In the genomic region with DNA sequence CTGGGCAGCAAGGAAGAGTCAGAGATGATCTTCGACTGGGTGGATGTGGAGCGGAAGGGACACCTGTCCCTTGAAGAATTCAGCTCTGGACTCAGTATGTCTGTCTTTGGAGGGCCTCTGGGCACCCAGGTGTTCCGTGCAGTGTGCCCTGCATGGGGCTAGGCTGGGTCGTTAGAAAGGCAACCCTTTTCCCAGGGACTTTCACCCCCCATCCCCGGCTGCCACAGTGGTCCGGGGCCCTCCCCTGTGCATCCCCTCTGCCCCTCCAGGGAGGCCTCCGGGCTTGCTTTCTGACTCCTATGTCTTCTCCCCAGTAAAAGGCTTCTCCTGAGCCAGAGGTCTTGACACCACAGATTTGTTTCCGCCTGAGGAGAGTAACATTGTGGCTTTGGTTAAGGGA, we compare ENCODE assay signal across 2 cellular contexts.
TF ChIP-seq lines count a peak whose summit lies in the region.

No MANE protein-coding gene starts in this region.

TF ChIP-seq in GM12878, 131 proteins besides CTCF, POLR2A, EP300 and RAD21:
- TF ChIP-seq USF1 (IDR thresholded peaks at IDR 0.05; ENCODE audit: borderline replicate concordance, extremely low read length, insufficient read depth, low read depth, low read length) = no peak
- no peak for TF ChIP-seq PAX8 (IDR thresholded peaks at IDR 0.05)
- TF ChIP-seq KLF5 (IDR thresholded peaks at IDR 0.05; ENCODE audit: partially characterized antibody) = no peak
- no peak for TF ChIP-seq ZNF24 (IDR thresholded peaks at IDR 0.05)
- no peak for TF ChIP-seq FOXM1 (IDR thresholded peaks at IDR 0.05; ENCODE audit: low read depth, low read length)
- no peak for TF ChIP-seq SUZ12 (IDR thresholded peaks at IDR 0.05; ENCODE audit: unreplicated experiment)
- TF ChIP-seq CBFB (IDR thresholded peaks at IDR 0.05; ENCODE audit: low read depth) = no peak
- no peak for TF ChIP-seq IKZF2 (IDR thresholded peaks at IDR 0.05)
- TF ChIP-seq SUPT20H (IDR thresholded peaks at IDR 0.05; ENCODE audit: borderline replicate concordance, control insufficient read depth, low read depth, low read length) = no peak
- TF ChIP-seq RFX5 (IDR thresholded peaks at IDR 0.05; ENCODE audit: low read depth, low read length) = no peak
- no peak for TF ChIP-seq ZNF622 (IDR thresholded peaks at IDR 0.05)
- TF ChIP-seq YY1 (IDR thresholded peaks at IDR 0.05; ENCODE audit: low read depth, low read length) = no peak
- no peak for TF ChIP-seq E4F1 (IDR thresholded peaks at IDR 0.05; ENCODE audit: borderline replicate concordance, partially characterized antibody)
- TF ChIP-seq CBX5 (IDR thresholded peaks at IDR 0.05; ENCODE audit: low read depth) = no peak

TF ChIP-seq in K562, 482 proteins besides CTCF, POLR2A, EP300 and RAD21:
- no peak for TF ChIP-seq PHB2 (IDR thresholded peaks at IDR 0.05; ENCODE audit: low read depth)
- TF ChIP-seq SRSF1 (IDR thresholded peaks at IDR 0.05; ENCODE audit: low read depth, low read length) = no peak
- TF ChIP-seq, protein P1, sequence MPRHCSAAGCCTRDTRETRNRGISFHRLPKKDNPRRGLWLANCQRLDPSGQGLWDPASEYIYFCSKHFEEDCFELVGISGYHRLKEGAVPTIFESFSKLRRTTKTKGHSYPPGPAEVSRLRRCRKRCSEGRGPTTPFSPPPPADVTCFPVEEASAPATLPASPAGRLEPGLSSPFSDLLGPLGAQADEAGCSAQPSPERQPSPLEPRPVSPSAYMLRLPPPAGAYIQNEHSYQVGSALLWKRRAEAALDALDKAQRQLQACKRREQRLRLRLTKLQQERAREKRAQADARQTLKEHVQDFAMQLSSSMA (CRISPR knock-in tag; IDR thresholded peaks at IDR 0.05) = no peak
- TF ChIP-seq, protein P2, sequence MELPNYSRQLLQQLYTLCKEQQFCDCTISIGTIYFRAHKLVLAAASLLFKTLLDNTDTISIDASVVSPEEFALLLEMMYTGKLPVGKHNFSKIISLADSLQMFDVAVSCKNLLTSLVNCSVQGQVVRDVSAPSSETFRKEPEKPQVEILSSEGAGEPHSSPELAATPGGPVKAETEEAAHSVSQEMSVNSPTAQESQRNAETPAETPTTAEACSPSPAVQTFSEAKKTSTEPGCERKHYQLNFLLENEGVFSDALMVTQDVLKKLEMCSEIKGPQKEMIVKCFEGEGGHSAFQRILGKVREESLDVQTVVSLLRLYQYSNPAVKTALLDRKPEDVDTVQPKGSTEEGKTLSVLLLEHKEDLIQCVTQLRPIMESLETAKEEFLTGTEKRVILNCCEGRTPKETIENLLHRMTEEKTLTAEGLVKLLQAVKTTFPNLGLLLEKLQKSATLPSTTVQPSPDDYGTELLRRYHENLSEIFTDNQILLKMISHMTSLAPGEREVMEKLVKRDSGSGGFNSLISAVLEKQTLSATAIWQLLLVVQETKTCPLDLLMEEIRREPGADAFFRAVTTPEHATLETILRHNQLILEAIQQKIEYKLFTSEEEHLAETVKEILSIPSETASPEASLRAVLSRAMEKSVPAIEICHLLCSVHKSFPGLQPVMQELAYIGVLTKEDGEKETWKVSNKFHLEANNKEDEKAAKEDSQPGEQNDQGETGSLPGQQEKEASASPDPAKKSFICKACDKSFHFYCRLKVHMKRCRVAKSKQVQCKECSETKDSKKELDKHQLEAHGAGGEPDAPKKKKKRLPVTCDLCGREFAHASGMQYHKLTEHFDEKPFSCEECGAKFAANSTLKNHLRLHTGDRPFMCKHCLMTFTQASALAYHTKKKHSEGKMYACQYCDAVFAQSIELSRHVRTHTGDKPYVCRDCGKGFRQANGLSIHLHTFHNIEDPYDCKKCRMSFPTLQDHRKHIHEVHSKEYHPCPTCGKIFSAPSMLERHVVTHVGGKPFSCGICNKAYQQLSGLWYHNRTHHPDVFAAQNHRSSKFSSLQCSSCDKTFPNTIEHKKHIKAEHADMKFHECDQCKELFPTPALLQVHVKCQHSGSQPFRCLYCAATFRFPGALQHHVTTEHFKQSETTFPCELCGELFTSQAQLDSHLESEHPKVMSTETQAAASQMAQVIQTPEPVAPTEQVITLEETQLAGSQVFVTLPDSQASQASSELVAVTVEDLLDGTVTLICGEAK (IDR thresholded peaks at IDR 0.05) = no peak
- TF ChIP-seq, protein P2 (CRISPR knock-in tag; IDR thresholded peaks at IDR 0.05) = no peak
- peak; percentile 27 for TF ChIP-seq ZFP36 (IDR thresholded peaks at IDR 0.05; ENCODE audit: low read depth, low read length, partially characterized antibody)
- no peak for TF ChIP-seq RCOR1 (IDR thresholded peaks at IDR 0.05; ENCODE audit: borderline replicate concordance in 1 of 2, low read depth in 2 of 2, low read length in 2 of 2)
- no peak for TF ChIP-seq TCF7L2 (IDR thresholded peaks at IDR 0.05; ENCODE audit: low read depth, low read length)
